Comparison of ENCODE assay signal across 22 cellular contexts in genomic region chr5:120872292-120872691, GRCh38.
"Had no signal": no experiment of that assay in that cellular context is flagged by ENCODE, and none has a peak within 500 bp of the region (broad histone marks: within the 10 kb centered on the region; RNA-seq: fewer than 3 reads in every experiment).

No MANE protein-coding gene starts in this region.

- H3K9me3 Mint-ChIP-seq: activated T-helper 1 cell treated with anti-CD3 and anti-CD28 coated beads, Interleukin-12 subunit alpha, Interleukin-12 subunit beta, Interleukin-2, Interleukin-4 antibody, amounts not matched to agents 30 ng/mL and 10 ng/mL and 1 ng/mL, durations not matched to agents 14 hours and 24 hours and 36 hours; dendritic cell treated with granulocyte-macrophage colony-stimulating factor and Interleukin-4, amounts not matched to agents 40 ng/mL and 50 ng/mL, for 4 days; memory B cell; nephron progenitor cell had no signal

- H3K27me3 Mint-ChIP-seq: activated naive CD4-positive, alpha-beta T cell treated with anti-CD3 and anti-CD28 coated beads, Interleukin-2, amount 50 U/mL, for 24 hours; dendritic cell treated with granulocyte-macrophage colony-stimulating factor and Interleukin-4, amounts not matched to agents 40 ng/mL and 50 ng/mL, for 4 days; memory B cell had no signal

- H3K36me3 ChIP-seq: ascending aorta, brain microvascular endothelial cell, heart right ventricle, tibial artery had no signal

- H3K27ac ChIP-seq: ascending aorta, brain microvascular endothelial cell, heart right ventricle, parathyroid adenoma, tibial artery had no signal

- H3K27me3 ChIP-seq: ascending aorta, brain microvascular endothelial cell, heart right ventricle, tibial artery had no signal

- H3K4me1 ChIP-seq: ascending aorta, heart right ventricle, parathyroid adenoma, tibial artery had no signal

- H3K79me2 ChIP-seq: parathyroid adenoma had no signal

- H3K36me3 Mint-ChIP-seq: activated naive CD4-positive, alpha-beta T cell treated with anti-CD3 and anti-CD28 coated beads, Interleukin-2, amount 50 U/mL, for 24 hours; memory B cell had no signal

- H3K9me3 ChIP-seq: ascending aorta, heart right ventricle, mucosa of descending colon, tibial artery had no signal

- ATAC-seq: activated CD8-positive, alpha-beta T cell treated with anti-CD3 and anti-CD28 coated beads, Interleukin-2, amount 10 ng/mL, durations not matched to agents 7 days and 5 days; left colon; mucosa of descending colon; right cardiac atrium; stimulated activated naive CD8-positive, alpha-beta T cell treated with anti-CD3 and anti-CD28 coated beads, Interleukin-15, Interleukin-2, amounts not matched to agents 100 U/mL and 50 U/mL, for 24 hours had no signal

- H2AFZ ChIP-seq: parathyroid adenoma had no signal

- H3K4me3 ChIP-seq: ascending aorta, heart right ventricle, mucosa of descending colon, tibial artery had no signal

- H3K4me1 Mint-ChIP-seq: activated naive CD4-positive, alpha-beta T cell treated with anti-CD3 and anti-CD28 coated beads, Interleukin-2, amount 50 U/mL, for 24 hours; memory B cell; nephron progenitor cell had no signal

- H3K27ac Mint-ChIP-seq: activated CD8-positive, alpha-beta T cell treated with anti-CD3 and anti-CD28 coated beads, Interleukin-2, amount 10 ng/mL, durations not matched to agents 7 days and 5 days; activated naive CD4-positive, alpha-beta T cell treated with anti-CD3 and anti-CD28 coated beads, Interleukin-2, amount 50 U/mL, for 24 hours; activated T-helper 1 cell treated with anti-CD3 and anti-CD28 coated beads, Interleukin-12 subunit alpha, Interleukin-12 subunit beta, Interleukin-2, Interleukin-4 antibody, amounts not matched to agents 30 ng/mL and 10 ng/mL and 1 ng/mL, durations not matched to agents 14 hours and 24 hours and 36 hours; dendritic cell treated with granulocyte-macrophage colony-stimulating factor and Interleukin-4, amounts not matched to agents 40 ng/mL and 50 ng/mL, for 4 days; memory B cell; nephron progenitor cell had no signal

- DNase-seq: activated CD4-positive, alpha-beta T cell treated with anti-CD3 and anti-CD28 coated beads for 1 hour; activated CD4-positive, alpha-beta T cell treated with anti-CD3 and anti-CD28 coated beads, Interleukin-2, amount 50 U/mL, for 1 hour; activated CD8-positive, alpha-beta T cell treated with anti-CD3 and anti-CD28 coated beads, Interleukin-2, amount 10 ng/mL, durations not matched to agents 7 days and 5 days; activated gamma-delta T cell treated with Interleukin-2 at 50 U/mL for 16 hours; brain microvascular endothelial cell; caudate nucleus; effector CD4-positive, alpha-beta T cell; heart right ventricle; islet precursor cell; left colon; mucosa of descending colon; nephron progenitor cell; right cardiac atrium; stimulated activated CD4-positive, alpha-beta T cell treated with anti-CD3 and anti-CD28 coated beads, Interleukin-4, amount 100 ng/mL, for 24 hours; stimulated activated naive CD8-positive, alpha-beta T cell treated with anti-CD3 and anti-CD28 coated beads, Interleukin-15, Interleukin-2, amounts not matched to agents 100 U/mL and 50 U/mL, for 24 hours; tibial artery had no signal

- H3K4me3 Mint-ChIP-seq: activated CD8-positive, alpha-beta T cell treated with anti-CD3 and anti-CD28 coated beads, Interleukin-2, amount 10 ng/mL, durations not matched to agents 7 days and 5 days; activated naive CD4-positive, alpha-beta T cell treated with anti-CD3 and anti-CD28 coated beads, Interleukin-2, amount 50 U/mL, for 24 hours; activated T-helper 1 cell treated with anti-CD3 and anti-CD28 coated beads, Interleukin-12 subunit alpha, Interleukin-12 subunit beta, Interleukin-2, Interleukin-4 antibody, amounts not matched to agents 30 ng/mL and 10 ng/mL and 1 ng/mL, durations not matched to agents 14 hours and 24 hours and 36 hours; dendritic cell treated with granulocyte-macrophage colony-stimulating factor and Interleukin-4, amounts not matched to agents 40 ng/mL and 50 ng/mL, for 4 days; memory B cell; nephron progenitor cell had no signal
